In genomic region chr2:107809835-107810234, GRCh38 we compare ENCODE assay signal across 24 cellular contexts. TPM values are rescaled to one million over a fixed set of nuclear protein-coding genes. Genes with fewer than 3 reads are reported as not detected.
DNase-seq lines count a peak whose midpoint lies in the region; ATAC-seq and TF ChIP-seq lines count a peak whose summit lies in the region.
"Had no signal": no experiment of that assay in that cellular context is flagged by ENCODE, and none has a peak within 500 bp of the region (broad histone marks: within the 10 kb centered on the region; RNA-seq: fewer than 3 reads in every experiment).

No MANE protein-coding gene starts in this region.

- DNase-seq in DMS79 treated with DMSO at 0.1 percent for 48 hours (lab: John Stamatoyannopoulos, UW) (peak; percentile 86), NCI-H187 (lab: John Stamatoyannopoulos, UW) (peak; percentile 37 to 39), NCI-H524 treated with DMSO at 0.1 percent for 48 hours (lab: John Stamatoyannopoulos, UW) (peak; percentile 68), psoas muscle (no peak), glomerular visceral epithelial cell (ENCODE audit: extremely low spot score) (no peak), GM20000 (ENCODE audit: low spot score) (no peak), epidermal melanocyte (ENCODE audit: insufficient read length, low spot score) (no peak)
- DNase-seq: activated CD4-positive, CD25-positive, alpha-beta regulatory T cell treated with anti-CD3 and anti-CD28 coated beads, Interleukin-2, amount 50 U/mL, for 72 hours; activated CD8-positive, alpha-beta T cell treated with anti-CD3 and anti-CD28 coated beads, Interleukin-2, amount 10 ng/mL, durations not matched to agents 7 days and 5 days; activated naive CD4-positive, alpha-beta T cell; activated T-cell treated with anti-CD3 and anti-CD28 coated beads, Interleukin-2, amount 50 U/mL, for 24 hours; CD4-positive, alpha-beta memory T cell; DMS 273 treated with DMSO at 0.1 percent for 48 hours; kidney glomerular epithelial cell; mammary epithelial cell; NCI-H1048; stimulated activated CD4-positive, alpha-beta T cell treated with anti-CD3 and anti-CD28 coated beads, Interleukin-1b, Interleukin-23, amount 100 ng/mL, for 48 hours; stimulated activated naive B cell treated with anti-CD40 and anti-IgM and Interleukin-4, amounts not matched to agents 10 μg/mL and 1 μg/mL and 100 μg/mL, for 72 hours; SW 1271 had no signal

- peaks cover 13% of the 10 kb centered on the region for H3K4me1 ChIP-seq in psoas muscle
- H3K4me1 ChIP-seq: prostate gland had no signal

- no peak overlapping the region for H3K4me3 ChIP-seq in psoas muscle
- H3K4me3 ChIP-seq: coronary artery, prostate gland had no signal

- intact Hi-C loops in psoas muscle (cut with DNase I), result no loop called here

- TF ChIP-seq CTCF in psoas muscle (IDR thresholded peaks at IDR 0.05) (no peak), GM20000 (IDR thresholded peaks at IDR 0.05; ENCODE audit: extremely low read depth, missing control alignments) (no peak)

- H3K36me3 ChIP-seq in psoas muscle (ENCODE audit: insufficient read depth in 1 of 2, low read depth in 1 of 2), result no peaks in the 10 kb centered on the region
- H3K36me3 ChIP-seq: prostate gland had no signal

- H3K9me3 ChIP-seq in psoas muscle, result no peaks in the 10 kb centered on the region
- H3K9me3 ChIP-seq: prostate gland had no signal

- 45 to 68% (median 50%) methylated on average over 3 of the region's 3 CpGs for whole genome bisulfite sequencing in psoas muscle, 3 donors

- no peak for ATAC-seq in psoas muscle
- ATAC-seq: activated CD8-positive, alpha-beta T cell treated with anti-CD3 and anti-CD28 coated beads, Interleukin-2, amount 10 ng/mL, durations not matched to agents 7 days and 5 days; stimulated activated naive B cell treated with anti-CD40 and anti-IgM and Interleukin-4, amounts not matched to agents 10 μg/mL and 1 μg/mL and 100 μg/mL, for 72 hours had no signal

- H3K27me3 ChIP-seq in psoas muscle (ENCODE audit: insufficient read depth in 3 of 3, low read length in 2 of 3), result no peaks in the 10 kb centered on the region

- peak overlapping the region; percentile 62 for H3K27ac ChIP-seq in psoas muscle

RNA-seq across cellular contexts. Expression of gene RGPD4, which starts 16.9 kb away (rescaled TPM):
- total RNA-seq in psoas muscle, result under 1 TPM in 1 of 4 donors, not detected in 3; 0.17 TPM
- under 1 TPM in 2 of 3 donors, not detected in 1; under 0.01 to 0.01 TPM for polyA plus RNA-seq in psoas muscle
- total RNA-seq: activated CD8-positive, alpha-beta T cell treated with anti-CD3 and anti-CD28 coated beads, Interleukin-2, amount 10 ng/mL, durations not matched to agents 7 days and 5 days; bronchial epithelial cell; LHCN-M2; skeletal muscle tissue had no signal
- polyA plus RNA-seq: mammary epithelial cell had no signal

Comparison
In these comparisons a context has a peak if more than half of its experiments do, and no peak if none do; other contexts are left out.
1. DNase-seq: peak in DMS79 treated with DMSO at 0.1 percent for 48 hours (single experiment), NCI-H187 (2 of 2) and NCI-H524 treated with DMSO at 0.1 percent for 48 hours (single experiment); none in psoas muscle (0 of 2), glomerular visceral epithelial cell (single experiment), GM20000 (single experiment) and epidermal melanocyte (single experiment).